In the genomic region with DNA sequence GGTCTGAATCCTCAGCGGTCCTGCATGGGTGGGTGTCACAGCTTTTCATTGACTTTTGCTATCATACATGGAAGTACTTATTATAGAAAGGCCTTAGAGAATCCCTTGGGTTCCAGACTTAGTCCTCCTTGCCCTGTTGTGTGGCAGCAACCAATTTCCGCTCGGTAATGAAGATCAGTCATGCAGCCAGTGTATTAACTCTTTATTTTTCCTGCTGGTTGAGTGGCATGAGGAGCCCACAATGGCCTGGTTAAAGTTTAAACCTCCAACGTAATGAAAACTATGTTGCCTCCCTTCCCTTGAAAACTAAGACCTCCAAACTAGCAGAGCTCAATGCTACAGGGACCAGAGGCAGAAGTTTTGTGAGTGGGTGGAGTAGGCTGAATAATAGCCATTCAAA, we compare ENCODE assay signal across 14 cellular contexts. TPM values are rescaled to one million over a fixed set of nuclear protein-coding genes. Genes with fewer than 3 reads are reported as not detected.
DNase-seq lines count a peak whose midpoint lies in the region; ATAC-seq lines count a peak whose summit lies in the region.
"Had no signal": no experiment of that assay in that cellular context is flagged by ENCODE, and none has a peak within 500 bp of the region (broad histone marks: within the 10 kb centered on the region; RNA-seq: fewer than 3 reads in every experiment).

No MANE protein-coding gene starts in this region.

- H3K27me3 Mint-ChIP-seq in activated naive CD8-positive, alpha-beta T cell: no peaks in the 10 kb centered on the region
- H3K27me3 Mint-ChIP-seq in activated naive CD8-positive, alpha-beta T cell treated with anti-CD3 and anti-CD28 coated beads for 36 hours: no peaks in the 10 kb centered on the region
- H3K27me3 Mint-ChIP-seq: CD4-positive, alpha-beta T cell had no signal

- peak overlapping the region; percentile 5 for H3K27ac Mint-ChIP-seq in activated naive CD8-positive, alpha-beta T cell
- no peak overlapping the region for H3K27ac Mint-ChIP-seq in activated naive CD8-positive, alpha-beta T cell treated with anti-CD3 and anti-CD28 coated beads for 36 hours
- H3K27ac Mint-ChIP-seq: B cell; CD4-positive, alpha-beta T cell; GM23338 had no signal

- H3K14ac ChIP-seq in mesenchymal stem cell (ENCODE audit: low read length in 2 of 2): no peak overlapping the region

- no peak overlapping the region for H2BK5ac ChIP-seq in mesenchymal stem cell (ENCODE audit: low read depth, low read length, poor library complexity, severe bottlenecking)

- no peak overlapping the region for H2AFZ ChIP-seq in mesenchymal stem cell (ENCODE audit: low read depth, low read length)
- H2AFZ ChIP-seq: GM23338 had no signal

- peaks cover 15% of the 10 kb centered on the region for H3K4me1 ChIP-seq in mesenchymal stem cell (ENCODE audit: control insufficient read depth, insufficient read depth, low read depth, low read length)
- H3K4me1 ChIP-seq: Caco-2 had no signal

- H3K36me3 Mint-ChIP-seq in activated naive CD8-positive, alpha-beta T cell: peaks cover 4% of the 10 kb centered on the region
- H3K36me3 Mint-ChIP-seq in activated naive CD8-positive, alpha-beta T cell treated with anti-CD3 and anti-CD28 coated beads for 36 hours: no peaks in the 10 kb centered on the region

- H3K9me3 ChIP-seq in mesenchymal stem cell (ENCODE audit: control insufficient read depth, low read length): peaks cover 12% of the 10 kb centered on the region
- H3K9me3 ChIP-seq: Caco-2 had no signal

- H3K79me1 ChIP-seq in mesenchymal stem cell (replicated peaks; ENCODE audit: low read length, poor library complexity, severe bottlenecking): no peaks in the 10 kb centered on the region

- no peak overlapping the region for H2BK120ac ChIP-seq in mesenchymal stem cell (ENCODE audit: low read depth, low read length)

- H3K4me2 ChIP-seq in mesenchymal stem cell (ENCODE audit: low read length, poor library complexity, severe bottlenecking): no peak overlapping the region
- H3K4me2 ChIP-seq: GM23338 had no signal

- peaks cover 46% of the 10 kb centered on the region for H3K4me1 Mint-ChIP-seq in activated naive CD8-positive, alpha-beta T cell (ENCODE audit: low read depth)
- peaks cover 31% of the 10 kb centered on the region for H3K4me1 Mint-ChIP-seq in activated naive CD8-positive, alpha-beta T cell treated with anti-CD3 and anti-CD28 coated beads for 36 hours

- no peak overlapping the region for H2BK15ac ChIP-seq in mesenchymal stem cell (ENCODE audit: low read depth, poor library complexity, severe bottlenecking)

- ATAC-seq in HG02938 (IDR thresholded peaks at IDR 0.05; ENCODE audit: unreplicated experiment): no peak
- ATAC-seq in left ventricle myocardium superior: no peak
- ATAC-seq: GM23338 had no signal

- H3K4me3 ChIP-seq in mesenchymal stem cell (ENCODE audit: insufficient read depth in 1 of 2, low read depth in 1 of 2, low read length in 2 of 2): no peak overlapping the region
- H3K4me3 ChIP-seq: GM23338 had no signal

- H3K23ac ChIP-seq in mesenchymal stem cell (ENCODE audit: low read length in 2 of 2): no peak overlapping the region

- peak overlapping the region; percentile 47 for H3K27ac ChIP-seq in mesenchymal stem cell (ENCODE audit: low read length, poor library complexity, severe bottlenecking)
- H3K27ac ChIP-seq: C4-2B had no signal

- no peak for DNase-seq in activated naive CD8-positive, alpha-beta T cell treated with anti-CD3 and anti-CD28 coated beads for 36 hours
- peak; percentile 40 for DNase-seq in glomerular visceral epithelial cell (ENCODE audit: extremely low spot score)
- DNase-seq in mesenchymal stem cell: no peak
- no peak for DNase-seq in left ventricle myocardium superior
- DNase-seq in GM19240 (ENCODE audit: insufficient read length, low spot score): no peak
- DNase-seq: 8988T; Caco-2; CD4-positive, alpha-beta T cell; HCEC 1CT had no signal

- H3K9ac ChIP-seq in mesenchymal stem cell (ENCODE audit: low read length): no peak overlapping the region

- intact Hi-C loops in left ventricle myocardium superior (cut with micrococcal nuclease): no loop called here

- no peak overlapping the region for H2BK12ac ChIP-seq in mesenchymal stem cell (ENCODE audit: low read length in 2 of 2)

- H3K18ac ChIP-seq in mesenchymal stem cell (ENCODE audit: low read depth in 1 of 2, low read length in 2 of 2): no peak overlapping the region

- no peak overlapping the region for H2AK5ac ChIP-seq in mesenchymal stem cell (ENCODE audit: low read length, severe bottlenecking)

- no peak overlapping the region for H3K4ac ChIP-seq in mesenchymal stem cell (ENCODE audit: low read depth in 1 of 2, low read length in 2 of 2)

- H3K36me3 ChIP-seq in mesenchymal stem cell (ENCODE audit: control insufficient read depth in 1 of 2, insufficient read depth in 2 of 2, low read depth in 1 of 2, low read length in 2 of 2): peaks cover 0 to 6% of the 10 kb centered on the region in 2 experiments

- H4K91ac ChIP-seq in mesenchymal stem cell (ENCODE audit: low read length): no peak overlapping the region

- WGBS in mesenchymal stem cell: 80% methylated on average over 3 of the region's 4 CpGs

- H3K9me3 Mint-ChIP-seq in activated naive CD8-positive, alpha-beta T cell (ENCODE audit: low read depth): no peaks in the 10 kb centered on the region
- peaks cover 4% of the 10 kb centered on the region for H3K9me3 Mint-ChIP-seq in activated naive CD8-positive, alpha-beta T cell treated with anti-CD3 and anti-CD28 coated beads for 36 hours
- H3K9me3 Mint-ChIP-seq: CD4-positive, alpha-beta T cell; GM23338 had no signal

- peaks cover 0 to 34% of the 10 kb centered on the region in 2 experiments for H3K27me3 ChIP-seq in mesenchymal stem cell (ENCODE audit: control insufficient read depth in 1 of 2, insufficient read depth in 1 of 2, low read length in 2 of 2)

- H4K8ac ChIP-seq in mesenchymal stem cell (ENCODE audit: low read length): no peak overlapping the region

- no peak overlapping the region for H3K4me3 Mint-ChIP-seq in activated naive CD8-positive, alpha-beta T cell
- H3K4me3 Mint-ChIP-seq in activated naive CD8-positive, alpha-beta T cell treated with anti-CD3 and anti-CD28 coated beads for 36 hours: no peak overlapping the region
- H3K4me3 Mint-ChIP-seq: B cell; CD4-positive, alpha-beta T cell; GM23338 had no signal

RNA-seq across cellular contexts. Expression of a gene that starts 20.0 kb away (rescaled TPM):
- total RNA-seq in activated naive CD8-positive, alpha-beta T cell treated with anti-CD3 and anti-CD28 coated beads for 36 hours: 1 to 10 TPM; 4.3 to 5.3 TPM
- 8.6 TPM for polyA plus RNA-seq in mesenchymal stem cell (2013, experiment 1 of 2)
- polyA plus RNA-seq in mesenchymal stem cell (2013, experiment 2 of 2): 9.3 TPM
- 45.4 TPM for total RNA-seq in left ventricle myocardium superior

RNA-seq across cellular contexts. Expression of a gene that starts 58.6 kb away (rescaled TPM):
- under 1 TPM; 0.64 to 0.82 TPM for total RNA-seq in activated naive CD8-positive, alpha-beta T cell treated with anti-CD3 and anti-CD28 coated beads for 36 hours
- polyA plus RNA-seq in mesenchymal stem cell (2013, experiment 1 of 2): 0.10 TPM
- 0.14 TPM for polyA plus RNA-seq in mesenchymal stem cell (2013, experiment 2 of 2)
- total RNA-seq in left ventricle myocardium superior: 1.9 TPM
